22 cellular contexts compared by ENCODE assay signal in genomic region chr1:25701030-25701785, GRCh38.
A peak's percentile ranks its signal among the peaks of the same experiment; 100 is the strongest.
DNase-seq lines count a peak whose midpoint lies in the region; ATAC-seq, FAIRE-seq and TF ChIP-seq lines count a peak whose summit lies in the region.
"Had no signal": no experiment of that assay in that cellular context is flagged by ENCODE, and none has a peak within 500 bp of the region (broad histone marks: within the 10 kb centered on the region; RNA-seq: fewer than 3 reads in every experiment).

No MANE protein-coding gene starts in this region.

- no peak overlapping the region for H3K4me3 ChIP-seq in NT2/D1 (ENCODE audit: insufficient read length, low read depth)
- no peak overlapping the region for H3K4me3 ChIP-seq in dorsolateral prefrontal cortex
- H3K4me3 ChIP-seq in naive thymus-derived CD4-positive, alpha-beta T cell (ENCODE audit: low read length): no peak overlapping the region
- H3K4me3 ChIP-seq: body of pancreas had no signal

- H3K36me3 Mint-ChIP-seq in naive thymus-derived CD4-positive, alpha-beta T cell: peaks cover 0 to 10% (median 0%) of the 10 kb centered on the region in 5 donors

- CTCF ChIA-PET in naive thymus-derived CD4-positive, alpha-beta T cell (lab: Charles Lee): no interaction called here

- peak overlapping the region in 5 of 9 donors; percentile 15 to 71 (median 33) for H3K27ac Mint-ChIP-seq in naive thymus-derived CD4-positive, alpha-beta T cell
- H3K27ac Mint-ChIP-seq: activated CD4-positive, alpha-beta T cell treated with anti-CD3 and anti-CD28 coated beads for 36 hours; activated naive CD8-positive, alpha-beta T cell treated with anti-CD3 and anti-CD28 coated beads, Interleukin-2, amount 10 ng/mL, durations not matched to agents 7 days and 5 days; activated T-helper 1 cell treated with anti-CD3 and anti-CD28 coated beads, Interleukin-12 subunit alpha, Interleukin-12 subunit beta, Interleukin-2, Interleukin-4 antibody, amounts not matched to agents 30 ng/mL and 10 ng/mL and 1 ng/mL, durations not matched to agents 14 hours and 24 hours and 36 hours; HFFc6; nephron progenitor cell had no signal

- H3K9me3 ChIP-seq in NT2/D1 (ENCODE audit: insufficient read depth, low read length): no peaks in the 10 kb centered on the region
- H3K9me3 ChIP-seq in naive thymus-derived CD4-positive, alpha-beta T cell (ENCODE audit: control insufficient read depth in 2 of 3, low read length in 3 of 3): no peaks in the 10 kb centered on the region
- H3K9me3 ChIP-seq: body of pancreas had no signal

- peaks cover 0 to 2% (median 0%) of the 10 kb centered on the region in 11 donors for H3K9me3 Mint-ChIP-seq in naive thymus-derived CD4-positive, alpha-beta T cell
- H3K9me3 Mint-ChIP-seq: activated naive CD8-positive, alpha-beta T cell treated with anti-CD3 and anti-CD28 coated beads, Interleukin-2, amount 10 ng/mL, durations not matched to agents 7 days and 5 days; activated T-helper 1 cell treated with anti-CD3 and anti-CD28 coated beads, Interleukin-12 subunit alpha, Interleukin-12 subunit beta, Interleukin-2, Interleukin-4 antibody, amounts not matched to agents 30 ng/mL and 10 ng/mL and 1 ng/mL, durations not matched to agents 14 hours and 24 hours and 36 hours; CD4-positive, CD25-positive, alpha-beta regulatory T cell; HFFc6; IgD-negative memory B cell; nephron progenitor cell had no signal

- H3K36me3 ChIP-seq in NT2/D1 (ENCODE audit: insufficient read depth, insufficient read length, low read length): no peaks in the 10 kb centered on the region
- peaks cover 0 to 17% (median 0%) of the 10 kb centered on the region in 3 experiments for H3K36me3 ChIP-seq in naive thymus-derived CD4-positive, alpha-beta T cell (ENCODE audit: control insufficient read depth in 2 of 3, insufficient read depth in 3 of 3, low read length in 3 of 3)

- peak in 1 of 56 donors; percentile 1 for TF ChIP-seq CTCF in dorsolateral prefrontal cortex (IDR thresholded peaks at IDR 0.05 in 54 of 56, conservative IDR thresholded peaks at IDR 0.05 in 2 of 56; ENCODE audit: low read depth in 1 of 56, partially characterized antibody in 56 of 56)

- intact Hi-C loops in dorsolateral prefrontal cortex (cut with DNase I): no loop called here
- intact Hi-C loops in naive thymus-derived CD4-positive, alpha-beta T cell (cut with micrococcal nuclease): no loop called here

- peaks cover 35 to 85% (median 74%) of the 10 kb centered on the region in 7 donors for H3K4me1 Mint-ChIP-seq in naive thymus-derived CD4-positive, alpha-beta T cell

- ATAC-seq in naive thymus-derived CD4-positive, alpha-beta T cell: no peak
- ATAC-seq in GM19035 (IDR thresholded peaks at IDR 0.05; ENCODE audit: unreplicated experiment): no peak
- no peak for ATAC-seq in GM21390 (IDR thresholded peaks at IDR 0.05; ENCODE audit: unreplicated experiment)
- ATAC-seq: activated CD4-positive, alpha-beta T cell treated with anti-CD3 and anti-CD28 coated beads for 36 hours; body of pancreas had no signal

- H3K27ac ChIP-seq in dorsolateral prefrontal cortex (peak overlapping the region in 57 of 59 donors; percentile 18 to 93 (median 81)), temporal lobe (ENCODE audit: low read depth, low read length) (peak overlapping the region; percentile 81)
- H3K27ac ChIP-seq in naive thymus-derived CD4-positive, alpha-beta T cell (ENCODE audit: low read depth, low read length): no peak overlapping the region
- H3K27ac ChIP-seq: HL-60 had no signal

- POLR2A ChIA-PET in naive thymus-derived CD4-positive, alpha-beta T cell (lab: Charles Lee): no interaction called here

- H3K4me1 ChIP-seq in NT2/D1 (ENCODE audit: insufficient read depth, insufficient read length): peaks cover 41% of the 10 kb centered on the region
- H3K4me1 ChIP-seq in naive thymus-derived CD4-positive, alpha-beta T cell (ENCODE audit: control insufficient read depth in 2 of 2, insufficient read depth in 2 of 2, low read length in 2 of 2): peaks cover 15 to 54% of the 10 kb centered on the region in 2 donors
- H3K4me1 ChIP-seq: body of pancreas had no signal

- no peak overlapping the region for H3K4me3 Mint-ChIP-seq in naive thymus-derived CD4-positive, alpha-beta T cell
- H3K4me3 Mint-ChIP-seq: activated CD4-positive, alpha-beta T cell treated with anti-CD3 and anti-CD28 coated beads for 36 hours; activated naive CD8-positive, alpha-beta T cell treated with anti-CD3 and anti-CD28 coated beads, Interleukin-2, amount 10 ng/mL, durations not matched to agents 7 days and 5 days; activated T-helper 1 cell treated with anti-CD3 and anti-CD28 coated beads, Interleukin-12 subunit alpha, Interleukin-12 subunit beta, Interleukin-2, Interleukin-4 antibody, amounts not matched to agents 30 ng/mL and 10 ng/mL and 1 ng/mL, durations not matched to agents 14 hours and 24 hours and 36 hours; CD4-positive, CD25-positive, alpha-beta regulatory T cell; HFFc6; IgD-negative memory B cell; nephron progenitor cell had no signal

- no peak for DNase-seq in NT2/D1 (ENCODE audit: low read depth, low spot score)
- DNase-seq in dorsolateral prefrontal cortex: no peak
- no peak for DNase-seq in naive thymus-derived CD4-positive, alpha-beta T cell
- DNase-seq in frontal cortex (ENCODE audit: low spot score in 2 of 2): no peak
- DNase-seq: activated naive CD8-positive, alpha-beta T cell treated with anti-CD3 and anti-CD28 coated beads, Interleukin-2, amount 10 ng/mL, durations not matched to agents 7 days and 5 days; body of pancreas; CD4-positive, CD25-positive, alpha-beta regulatory T cell; cortex of kidney; HFFc6; kidney; MM.1S; stimulated activated CD4-positive, alpha-beta T cell treated with anti-CD3 and anti-CD28 coated beads, Interleukin-4, amount 100 ng/mL, for 24 hours; T-helper 1 cell had no signal

- H3K9ac ChIP-seq in NT2/D1 (ENCODE audit: insufficient read length, low read depth): peak overlapping the region; percentile 0

- peaks cover 0 to 49% (median 0%) of the 10 kb centered on the region in 5 donors for H3K27me3 Mint-ChIP-seq in naive thymus-derived CD4-positive, alpha-beta T cell
- H3K27me3 Mint-ChIP-seq: activated CD4-positive, alpha-beta T cell treated with anti-CD3 and anti-CD28 coated beads for 36 hours had no signal

- no peak for FAIRE-seq in frontal cortex (lab: Jason Lieb, UNC)
- FAIRE-seq: endothelial cell of umbilical vein, kidney had no signal

- H3K27me3 ChIP-seq in NT2/D1 (ENCODE audit: insufficient read depth, insufficient read length): no peaks in the 10 kb centered on the region
- H3K27me3 ChIP-seq in dorsolateral prefrontal cortex: no peaks in the 10 kb centered on the region
- H3K27me3 ChIP-seq in naive thymus-derived CD4-positive, alpha-beta T cell (ENCODE audit: control insufficient read depth in 2 of 2, insufficient read depth in 2 of 2, low read length in 2 of 2): no peaks in the 10 kb centered on the region
- H3K27me3 ChIP-seq: body of pancreas had no signal
